8 cellular contexts compared by ENCODE assay signal in genomic region chr20:36573798-36574277, GRCh38. TPM values are rescaled to one million over a fixed set of nuclear protein-coding genes. Genes with fewer than 3 reads are reported as not detected.
DNase-seq lines count a peak whose midpoint lies in the region; ATAC-seq and TF ChIP-seq lines count a peak whose summit lies in the region.

No MANE protein-coding gene starts in this region.

- DNase-seq in AML-193 (lab: John Stamatoyannopoulos, UW) (peak; percentile 33 to 38), HCT116 (ENCODE audit: low read depth, low spot score) (no peak), choroid plexus epithelial cell (ENCODE audit: low read depth) (no peak), NK-92 (lab: John Stamatoyannopoulos, UW; ENCODE audit: unreplicated experiment) (no peak)
- peak; percentile 12 for DNase-seq in stimulated activated naive B cell treated with anti-CD40 and anti-IgM and Interleukin-4, amounts not matched to agents 10 μg/mL and 1 μg/mL and 100 μg/mL, for 72 hours

- H3K9ac ChIP-seq in HCT116 (ENCODE audit: low read length): peak overlapping the region; percentile 82
- peak overlapping the region; percentile 69 to 71 for H3K9ac ChIP-seq in liver (ENCODE audit: low read depth in 1 of 2, low read length in 2 of 2)

- RAD21 ChIA-PET in HCT116 (lab: Charles Lee; ENCODE audit: low non-redundant PET in 1 of 2, low total read pairs in 2 of 2, uncharacterized antibody in 2 of 2, unreplicated experiment in 2 of 2): no interaction called here

- ATAC-seq in HCT116 (peak; percentile 4), SK-N-SH treated with all-trans-retinoic acid at 6 μM for 48 hours (no peak), GM18519 (IDR thresholded peaks at IDR 0.05; ENCODE audit: low FRiP score, unreplicated experiment) (no peak)
- ATAC-seq in stimulated activated naive B cell treated with anti-CD40 and anti-IgM and Interleukin-4, amounts not matched to agents 10 μg/mL and 1 μg/mL and 100 μg/mL, for 72 hours (replicated peaks): peak; percentile 3 to 13

- no peaks in the 10 kb centered on the region for H3K36me3 ChIP-seq in HCT116 (ENCODE audit: control insufficient read depth in 1 of 2, insufficient read depth in 2 of 2, low read length in 2 of 2)
- no peaks in the 10 kb centered on the region for H3K36me3 ChIP-seq in liver (ENCODE audit: control insufficient read depth in 4 of 4, insufficient read depth in 3 of 4, low read depth in 1 of 4, low read length in 3 of 4)

- CTCF ChIA-PET in HCT116 (lab: Charles Lee): interaction anchor here (1.1 kb wide), 1 partner anchor 32 kb away, joined by 6 read pairs; the partner anchor contains the start of gene RAB5IF

- H3K9me3 Mint-ChIP-seq in stimulated activated naive B cell treated with anti-CD40 and anti-IgM and Interleukin-4, amounts not matched to agents 10 μg/mL and 1 μg/mL and 100 μg/mL, for 72 hours: no peaks in the 10 kb centered on the region

- intact Hi-C loops in HCT116 (cut with micrococcal nuclease): no loop called here

- H3K4me2 ChIP-seq in HCT116 (ENCODE audit: low read length): peak overlapping the region; percentile 100

- no TSS peak for BruUV-seq in HCT116 (replicated peaks; lab: Mats Ljungman, UMichigan)

- TF ChIP-seq RAD21 in HCT116 (IDR thresholded peaks at IDR 0.05; ENCODE audit: low read depth) (no peak), liver (IDR thresholded peaks at IDR 0.05) (no peak)

- H3K36me3 Mint-ChIP-seq in stimulated activated naive B cell treated with anti-CD40 and anti-IgM and Interleukin-4, amounts not matched to agents 10 μg/mL and 1 μg/mL and 100 μg/mL, for 72 hours: peaks cover 3 to 11% of the 10 kb centered on the region in 2 donors

- no peak for TF ChIP-seq POLR2A in HCT116 (IDR thresholded peaks at IDR 0.05; ENCODE audit: borderline replicate concordance, extremely low read depth, insufficient read depth, insufficient read length)

- H4K20me1 ChIP-seq in HCT116 (ENCODE audit: insufficient read depth): no peaks in the 10 kb centered on the region

- WGBS in liver: 2% methylated on average over 42 of the region's 42 CpGs

- H3K27me3 ChIP-seq in HCT116 (ENCODE audit: insufficient read depth, low read length) (no peaks in the 10 kb centered on the region), liver (ENCODE audit: control insufficient read depth in 4 of 4, insufficient read depth in 4 of 4, low read length in 3 of 4) (no peaks in the 10 kb centered on the region)

- no peaks in the 10 kb centered on the region for H3K9me2 ChIP-seq in HCT116 (ENCODE audit: insufficient read depth)

- no peak overlapping the region for H2AFZ ChIP-seq in HCT116 (ENCODE audit: low read depth, low read length, poor library complexity, severe bottlenecking)

- H3K4me1 ChIP-seq in HCT116 (ENCODE audit: control insufficient read depth in 1 of 2, insufficient read depth in 2 of 2, low read length in 2 of 2) (peaks cover 21 to 36% of the 10 kb centered on the region in 2 experiments), liver (ENCODE audit: control insufficient read depth in 4 of 4, insufficient read depth in 4 of 4, low read length in 3 of 4) (peaks cover 6 to 24% (median 14%) of the 10 kb centered on the region in 4 donors)

- no peak for TF ChIP-seq CTCF in HCT116 (IDR thresholded peaks at IDR 0.05 in 2 of 3, conservative IDR thresholded peaks at IDR 0.05 in 1 of 3; ENCODE audit: borderline replicate concordance in 1 of 3, insufficient read depth in 1 of 3, low read depth in 2 of 3, low read length in 2 of 3)
- TF ChIP-seq CTCF in choroid plexus epithelial cell (conservative IDR thresholded peaks at IDR 0.05; ENCODE audit: low read depth, low read length): no peak
- no peak for TF ChIP-seq CTCF in liver (IDR thresholded peaks at IDR 0.05; ENCODE audit: low read depth, low read length, missing input control)

- H3K27ac Mint-ChIP-seq in stimulated activated naive B cell treated with anti-CD40 and anti-IgM and Interleukin-4, amounts not matched to agents 10 μg/mL and 1 μg/mL and 100 μg/mL, for 72 hours: peak overlapping the region; percentile 90

- peak overlapping the region; percentile 60; the same call in 1 of the 2 replicates for H3K27ac ChIP-seq in HCT116 (ENCODE audit: low read depth, low read length)
- peak overlapping the region; percentile 93 to 98 for H3K27ac ChIP-seq in liver (ENCODE audit: low read depth in 1 of 2, low read length in 2 of 2)

- H3K27me3 Mint-ChIP-seq in stimulated activated naive B cell treated with anti-CD40 and anti-IgM and Interleukin-4, amounts not matched to agents 10 μg/mL and 1 μg/mL and 100 μg/mL, for 72 hours: no peaks in the 10 kb centered on the region

- H3K9me3 ChIP-seq in HCT116 (ENCODE audit: control insufficient read depth in 1 of 2, insufficient read depth in 1 of 2, low read depth in 1 of 2, low read length in 2 of 2) (no peaks in the 10 kb centered on the region), liver (ENCODE audit: control insufficient read depth in 4 of 4, low read length in 3 of 4) (no peaks in the 10 kb centered on the region)

- peaks cover 16% of the 10 kb centered on the region for H3K79me2 ChIP-seq in HCT116 (ENCODE audit: insufficient read depth, low read length)

- H3K4me3 Mint-ChIP-seq in stimulated activated naive B cell treated with anti-CD40 and anti-IgM and Interleukin-4, amounts not matched to agents 10 μg/mL and 1 μg/mL and 100 μg/mL, for 72 hours: peak overlapping the region; percentile 82 to 86

- H3K4me3 ChIP-seq in HCT116 (replicated peaks in 1 of 2; ENCODE audit: low read depth in 1 of 2, low read length in 2 of 2) (peak overlapping the region; percentile 72 to 79), choroid plexus epithelial cell (ENCODE audit: low read depth, low read length) (peak overlapping the region; percentile 71), liver (ENCODE audit: low read depth in 1 of 3, low read length in 3 of 3) (peak overlapping the region; percentile 63 to 88 (median 66))

- POLR2A ChIA-PET in HCT116 (lab: Charles Lee): interaction anchor here (1.2 kb wide), 1 partner anchor 30 kb away, joined by 3 read pairs; no protein-coding TSS in a partner anchor

- H3K4me1 Mint-ChIP-seq in stimulated activated naive B cell treated with anti-CD40 and anti-IgM and Interleukin-4, amounts not matched to agents 10 μg/mL and 1 μg/mL and 100 μg/mL, for 72 hours: peaks cover 27 to 36% of the 10 kb centered on the region in 2 donors

TF ChIP-seq in HCT116, 20 proteins besides CTCF, POLR2A, EP300 and RAD21:
- TF ChIP-seq ZFX (IDR thresholded peaks at IDR 0.05) (no peak), POLR2AphosphoS5 (IDR thresholded peaks at IDR 0.05; ENCODE audit: low read depth, low read length) (no peak), SRF (IDR thresholded peaks at IDR 0.05; ENCODE audit: low read depth) (no peak), EGR1 (IDR thresholded peaks at IDR 0.05; ENCODE audit: low read depth) (no peak), EZH2phosphoT487 (IDR thresholded peaks at IDR 0.05; ENCODE audit: borderline replicate concordance) (no peak), SP1 (IDR thresholded peaks at IDR 0.05; ENCODE audit: low read depth) (no peak), JUND (IDR thresholded peaks at IDR 0.05) (no peak)
TF ChIP-seq in HCT116: peak in this region for 0.

TF ChIP-seq in SK-N-SH treated with all-trans-retinoic acid at 6 μM for 48 hours, 23 proteins besides CTCF, POLR2A, EP300 and RAD21:
- TF ChIP-seq PATZ1 (CRISPR knock-in tag; IDR thresholded peaks at IDR 0.05; ENCODE audit: borderline replicate concordance) (peak; percentile 96; the same call in 1 of the 2 replicates), PPARA (CRISPR knock-in tag; IDR thresholded peaks at IDR 0.05; ENCODE audit: borderline replicate concordance) (no peak), ZFP30 (CRISPR knock-in tag; IDR thresholded peaks at IDR 0.05) (no peak), ZNF8 (CRISPR knock-in tag; IDR thresholded peaks at IDR 0.05) (no peak)

TF ChIP-seq in liver, 16 proteins besides CTCF, POLR2A, EP300 and RAD21 (continues in another document):
- no peak for TF ChIP-seq ZBTB33 (IDR thresholded peaks at IDR 0.05)

RNA-seq across cellular contexts. Expression of gene TGIF2, which starts 0.4 kb away (rescaled TPM):
- total RNA-seq in HCT116 (2021; ENCODE audit: unreplicated experiment): 17.1 TPM
- 6.0 and 7.9 TPM in 2 replicates for polyA plus RNA-seq in HCT116 (2012)
- 1 to 10 TPM; 4.8 to 7.9 TPM for total RNA-seq in liver
- polyA plus RNA-seq in liver: 1 to 10 TPM; 3.7 to 3.9 TPM

RNA-seq across cellular contexts. Expression of gene RAB5IF, which starts 31.7 kb away (rescaled TPM):
- total RNA-seq in HCT116 (2021; ENCODE audit: unreplicated experiment) (82.9 TPM), liver (10 to 100 TPM; 58.9 to 83.5 TPM)
- polyA plus RNA-seq in HCT116 (2012): 44.8 and 57.4 TPM in 2 replicates
- polyA plus RNA-seq in liver: 100 to 1,000 TPM; 167 to 170 TPM

RNA-seq across cellular contexts. Expression of gene MYL9, which starts 32.5 kb away (rescaled TPM):
- total RNA-seq in HCT116 (2021; ENCODE audit: unreplicated experiment): 49.3 TPM
- polyA plus RNA-seq in HCT116 (2012): 34.4 and 43.3 TPM in 2 replicates
- 1 to 10 TPM in 1 of 2 donors, under 1 TPM in 1; 0.98 to 5.4 TPM for total RNA-seq in liver
- polyA plus RNA-seq in liver: 10 to 100 TPM in 1 of 2 donors, 1 to 10 TPM in 1; 9.9 to 27.0 TPM

Comparison
In these comparisons a context has a peak if more than half of its experiments do, and no peak if none do; other contexts are left out.
1. DNase-seq: peak in AML-193 (2 of 2) and stimulated activated naive B cell treated with anti-CD40 and anti-IgM and Interleukin-4, amounts not matched to agents 10 μg/mL and 1 μg/mL and 100 μg/mL, for 72 hours (single experiment); none in HCT116 (single experiment), choroid plexus epithelial cell (single experiment) and NK-92 (single experiment).
2. ATAC-seq: peak in HCT116 (single experiment) and stimulated activated naive B cell treated with anti-CD40 and anti-IgM and Interleukin-4, amounts not matched to agents 10 μg/mL and 1 μg/mL and 100 μg/mL, for 72 hours (2 of 2); none in SK-N-SH treated with all-trans-retinoic acid at 6 μM for 48 hours (single experiment) and GM18519 (single experiment).
3. Peak in every context shown above with its lines, with median percentiles within 50 percentile points of each other: H3K4me3 ChIP-seq.